In the genomic region with DNA sequence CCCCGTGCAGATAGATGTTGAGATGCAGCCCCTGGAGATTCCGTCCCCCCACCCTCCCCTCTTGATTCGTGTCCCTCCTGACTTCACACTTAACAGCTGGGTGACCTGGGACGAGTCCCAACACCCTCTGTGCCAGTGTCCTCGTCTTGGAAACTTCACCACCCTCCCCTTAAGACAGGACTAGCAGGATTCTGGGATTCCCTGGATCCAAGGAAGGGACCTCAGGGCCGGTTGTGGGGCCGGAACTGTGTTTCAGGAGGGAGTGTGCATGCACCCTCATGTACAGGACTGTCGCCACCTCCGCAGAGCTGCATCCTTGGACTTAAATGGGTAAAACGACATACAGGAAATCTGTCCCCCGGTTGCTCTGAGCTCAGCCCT, we compare ENCODE assay signal across 8 cellular contexts. TPM values are rescaled to one million over a fixed set of nuclear protein-coding genes. Genes with fewer than 3 reads are reported as not detected.
DNase-seq lines count a peak whose midpoint lies in the region; ATAC-seq and TF ChIP-seq lines count a peak whose summit lies in the region.

No MANE protein-coding gene starts in this region.

- H3K4me3 Mint-ChIP-seq in Caco-2 (ENCODE audit: unreplicated experiment): peak overlapping the region; percentile 88

- H3K4me1 Mint-ChIP-seq in Caco-2 (ENCODE audit: low read depth, unreplicated experiment): no peaks in the 10 kb centered on the region

- CTCF ChIA-PET in Caco-2 (lab: Charles Lee): no interaction called here

- peaks cover 67% of the 10 kb centered on the region for H4K20me1 ChIP-seq in Loucy (ENCODE audit: insufficient read depth, low read length, poor library complexity, severe bottlenecking)

- H3K27ac ChIP-seq in liver (ENCODE audit: low read depth in 1 of 2, low read length in 2 of 2) (peak overlapping the region; percentile 1 to 80), testis (peak overlapping the region; percentile 73 to 88)

- peaks cover 93% of the 10 kb centered on the region for H3K79me2 ChIP-seq in Loucy (ENCODE audit: insufficient read depth, low read length)

- peak overlapping the region; percentile 92 for H3K27ac Mint-ChIP-seq in Caco-2 (ENCODE audit: unreplicated experiment)

- 22% methylated on average over 11 of the region's 11 CpGs for WGBS in liver
- WGBS in testis, 2 donors: 2 to 4% methylated on average over 10 to 11 of the region's 11 CpGs

- peak overlapping the region; percentile 83 for H3K9ac ChIP-seq in Loucy (ENCODE audit: low read depth, low read length, poor library complexity, severe bottlenecking)
- H3K9ac ChIP-seq in liver (ENCODE audit: low read depth in 1 of 2, low read length in 2 of 2): peak overlapping the region in 1 of 2 donors; percentile 47

- TF ChIP-seq POLR2A in testis (IDR thresholded peaks at IDR 0.05): no peak

- TF ChIP-seq RAD21 in liver (IDR thresholded peaks at IDR 0.05): no peak

- BruUV-seq in Caco-2 (replicated peaks; lab: Mats Ljungman, UMichigan): no TSS peak

- H3K4me3 ChIP-seq in Caco-2 (ENCODE audit: low read depth, low read length): peak overlapping the region; percentile 88
- H3K4me3 ChIP-seq in Loucy (ENCODE audit: low read length, poor library complexity, severe bottlenecking): peak overlapping the region; percentile 91
- peak overlapping the region; percentile 70 to 88 (median 78) for H3K4me3 ChIP-seq in liver (ENCODE audit: low read depth in 1 of 3, low read length in 3 of 3)
- H3K4me3 ChIP-seq in testis: peak overlapping the region; percentile 75 to 86

- ATAC-seq in HG03025 (IDR thresholded peaks at IDR 0.05; ENCODE audit: low FRiP score, unreplicated experiment): no peak

- no peaks in the 10 kb centered on the region for H3K27me3 ChIP-seq in Caco-2 (replicated peaks; ENCODE audit: control insufficient read depth, insufficient read depth, low read length)
- no peaks in the 10 kb centered on the region for H3K27me3 ChIP-seq in Loucy (ENCODE audit: insufficient read depth, low read length, poor library complexity, severe bottlenecking)
- H3K27me3 ChIP-seq in liver (ENCODE audit: control insufficient read depth in 4 of 4, insufficient read depth in 4 of 4, low read length in 3 of 4): no peaks in the 10 kb centered on the region
- H3K27me3 ChIP-seq in testis: no peaks in the 10 kb centered on the region

- POLR2A ChIA-PET in Caco-2 (lab: Charles Lee): interaction anchor here (0.6 to 2.0 kb wide), 3 partner anchors 8 to 166 kb away, joined by 3 to 5 read pairs (median 3); partner anchors contain the start of gene USE1

- no peaks in the 10 kb centered on the region for H3K9me2 ChIP-seq in Loucy (replicated peaks; ENCODE audit: low read depth, low read length)

- DNase-seq in Caco-2 (no peak), astrocyte of the hippocampus (ENCODE audit: low read depth, low spot score) (peak; percentile 37), testis (no peak)
- DNase-seq in central memory CD4-positive, alpha-beta T cell: no peak
- no peak for DNase-seq in effector CD4-positive, alpha-beta T cell

- intact Hi-C loops in Caco-2 (cut with micrococcal nuclease; ENCODE audit: unreplicated experiment): no loop called here
- intact Hi-C loops in testis (cut with DNase I; ENCODE audit: low total_unique reads): loop anchor here (10.0 kb wide), 1 partner anchor 58 kb away; no protein-coding TSS in a partner anchor

- TF ChIP-seq CTCF in Caco-2 (IDR thresholded peaks at IDR 0.05; ENCODE audit: insufficient read depth in 1 of 2, low read depth in 1 of 2, low read length in 1 of 2, severe bottlenecking in 1 of 2, unreplicated experiment in 1 of 2) (no peak), Loucy (conservative IDR thresholded peaks at IDR 0.05; ENCODE audit: low read length) (no peak), liver (IDR thresholded peaks at IDR 0.05; ENCODE audit: low read depth, low read length, missing input control) (no peak), testis (IDR thresholded peaks at IDR 0.05) (no peak)

- peaks cover 31% of the 10 kb centered on the region for H3K36me3 Mint-ChIP-seq in Caco-2 (ENCODE audit: insufficient read depth, unreplicated experiment)

- H3K4me1 ChIP-seq in Caco-2: no peaks in the 10 kb centered on the region
- H3K4me1 ChIP-seq in Loucy (ENCODE audit: insufficient read depth, low read length, poor library complexity, severe bottlenecking): peaks cover 52% of the 10 kb centered on the region
- peaks cover 3 to 43% (median 31%) of the 10 kb centered on the region in 4 donors for H3K4me1 ChIP-seq in liver (ENCODE audit: control insufficient read depth in 4 of 4, insufficient read depth in 4 of 4, low read length in 3 of 4)
- H3K4me1 ChIP-seq in testis: peaks cover 39% of the 10 kb centered on the region

- no peaks in the 10 kb centered on the region for H3K9me3 ChIP-seq in Caco-2
- H3K9me3 ChIP-seq in Loucy (ENCODE audit: insufficient read depth, low read depth, low read length): no peaks in the 10 kb centered on the region
- H3K9me3 ChIP-seq in liver (ENCODE audit: control insufficient read depth in 4 of 4, low read length in 3 of 4): no peaks in the 10 kb centered on the region
- H3K9me3 ChIP-seq in testis: no peaks in the 10 kb centered on the region

- no peaks in the 10 kb centered on the region for H3K36me3 ChIP-seq in Caco-2 (ENCODE audit: control insufficient read depth, insufficient read depth, low read length)
- H3K36me3 ChIP-seq in Loucy (ENCODE audit: insufficient read depth, low read length): no peaks in the 10 kb centered on the region; the same call in 1 of the 2 replicates
- H3K36me3 ChIP-seq in liver (ENCODE audit: control insufficient read depth in 4 of 4, insufficient read depth in 3 of 4, low read depth in 1 of 4, low read length in 3 of 4): peaks cover 0 to 2% (median 0%) of the 10 kb centered on the region in 4 donors
- no peaks in the 10 kb centered on the region for H3K36me3 ChIP-seq in testis (ENCODE audit: low read depth, missing control alignments)

- H3K9me3 Mint-ChIP-seq in Caco-2 (ENCODE audit: unreplicated experiment): no peaks in the 10 kb centered on the region

- no peaks in the 10 kb centered on the region for H3F3A ChIP-seq in Loucy (ENCODE audit: low read depth)

- H3K4me2 ChIP-seq in Loucy (ENCODE audit: low read depth, low read length, poor library complexity, severe bottlenecking): peak overlapping the region; percentile 90

- H3K27me3 Mint-ChIP-seq in Caco-2 (ENCODE audit: insufficient read depth, unreplicated experiment): no peaks in the 10 kb centered on the region

- H2AFZ ChIP-seq in Loucy (ENCODE audit: low read length): peak overlapping the region; percentile 84; the same call in 1 of the 2 replicates

TF ChIP-seq in liver, 16 proteins besides CTCF, POLR2A, EP300 and RAD21:
- TF ChIP-seq ATF3 (IDR thresholded peaks at IDR 0.05) (no peak), NR2F2 (IDR thresholded peaks at IDR 0.05) (no peak), HNF4G (IDR thresholded peaks at IDR 0.05) (no peak), FOXA1 (IDR thresholded peaks at IDR 0.05) (no peak), GABPA (IDR thresholded peaks at IDR 0.05 in 1 of 2, conservative IDR thresholded peaks at IDR 0.05 in 1 of 2) (no peak), REST (IDR thresholded peaks at IDR 0.05) (no peak)

RNA-seq across cellular contexts. Expression of gene MYO9B, which starts 1.0 kb away (rescaled TPM):
- total RNA-seq in Caco-2 (2022) (47.6 and 52.8 TPM in 2 replicates), liver (10 to 100 TPM; 21.5 to 32.5 TPM), testis (100 to 1,000 TPM; 407 TPM)
- polyA plus RNA-seq in liver (10 to 100 TPM in 1 of 2 donors, 1 to 10 TPM in 1; 9.1 to 20.5 TPM), testis (ENCODE audit: insufficient read depth, low read depth, low replicate concordance) (121 TPM)

RNA-seq across cellular contexts. Expression of gene HAUS8, which starts 1.3 kb away (rescaled TPM):
- 24.4 and 30.6 TPM in 2 replicates for total RNA-seq in Caco-2 (2022)
- 1 to 10 TPM; 3.3 to 5.7 TPM for total RNA-seq in liver
- polyA plus RNA-seq in liver: 1 to 10 TPM; 3.3 to 4.2 TPM
- total RNA-seq in testis: 10 to 100 TPM; 20.0 to 23.5 TPM
- polyA plus RNA-seq in testis (ENCODE audit: insufficient read depth, low read depth, low replicate concordance): 29.7 TPM

RNA-seq across cellular contexts. Expression of gene CPAMD8, which starts 49.9 kb away (rescaled TPM):
- 1.1 and 1.3 TPM in 2 replicates for total RNA-seq in Caco-2 (2022)
- 1 to 10 TPM; 1.0 to 1.4 TPM for total RNA-seq in liver
- 1 to 10 TPM in 1 of 2 donors, under 1 TPM in 1; 0.92 to 1.2 TPM for polyA plus RNA-seq in liver
- total RNA-seq in testis: 10 to 100 TPM; 30.8 to 46.1 TPM
- polyA plus RNA-seq in testis (ENCODE audit: insufficient read depth, low read depth, low replicate concordance): 12.0 TPM

Comparison
In these comparisons a context has a peak if more than half of its experiments do, and no peak if none do; other contexts are left out.
1. RNA of gene CPAMD8, which starts 49.9 kb away (total RNA-seq): 30.8 to 46.1 TPM in testis; 1.0 to 1.4 TPM in liver and 1.1 to 1.3 TPM in Caco-2; every median in the first group is over 10 times any median in the second.
2. Peak in every context shown above with its lines, with median percentiles within 50 percentile points of each other: H3K4me3 ChIP-seq.